ENCODE assay signal across 8 cellular contexts in genomic region chr6:33787336-33787953, GRCh38. TPM values are rescaled to one million over a fixed set of nuclear protein-coding genes. Genes with fewer than 3 reads are reported as not detected.
A peak's percentile ranks its signal among the peaks of the same experiment; 100 is the strongest.
DNase-seq lines count a peak whose midpoint lies in the region; ATAC-seq and TF ChIP-seq lines count a peak whose summit lies in the region.

No MANE protein-coding gene starts in this region.

- TF ChIP-seq CTCF in BJ (IDR thresholded peaks at IDR 0.05; ENCODE audit: insufficient read depth, low read depth, low read length) = no peak
- TF ChIP-seq CTCF in LNCaP clone FGC (IDR thresholded peaks at IDR 0.05; ENCODE audit: control insufficient read depth, extremely low read depth, insufficient read depth) = no peak

- H3K27me3 ChIP-seq in BJ (ENCODE audit: control insufficient read depth, insufficient read depth, low read length) = no peaks in the 10 kb centered on the region

- H3K4me1 Mint-ChIP-seq in naive thymus-derived CD8-positive, alpha-beta T cell = peaks cover 40 to 71% (median 57%) of the 10 kb centered on the region in 4 donors

- H3K9me3 Mint-ChIP-seq in naive thymus-derived CD8-positive, alpha-beta T cell = no peaks in the 10 kb centered on the region

- DNase-seq in BJ (ENCODE audit: low read depth) (no peak), LNCaP clone FGC (ENCODE audit: low read depth) (no peak), HT-29 (ENCODE audit: low spot score) (no peak)
- peak in 1 of 10 donors; percentile 10 for DNase-seq in naive thymus-derived CD8-positive, alpha-beta T cell
- no peak for DNase-seq in effector CD4-positive, alpha-beta T cell

- no peak for ATAC-seq in naive thymus-derived CD8-positive, alpha-beta T cell
- ATAC-seq in HG02852 (IDR thresholded peaks at IDR 0.05; ENCODE audit: unreplicated experiment) = no peak
- ATAC-seq in GM21825 (IDR thresholded peaks at IDR 0.05; ENCODE audit: unreplicated experiment) = no peak

- peaks cover 16% of the 10 kb centered on the region for H3K36me3 ChIP-seq in BJ (ENCODE audit: control insufficient read depth, insufficient read depth, low read length)

- peaks cover 0 to 2% (median 0%) of the 10 kb centered on the region in 5 donors for H3K27me3 Mint-ChIP-seq in naive thymus-derived CD8-positive, alpha-beta T cell

- peak overlapping the region; percentile 95 to 100 (median 98) for H3K27ac Mint-ChIP-seq in naive thymus-derived CD8-positive, alpha-beta T cell

- peak overlapping the region; percentile 91 to 99 (median 96) for H3K4me3 Mint-ChIP-seq in naive thymus-derived CD8-positive, alpha-beta T cell

- peaks cover 0 to 41% (median 5%) of the 10 kb centered on the region in 3 donors for H3K36me3 Mint-ChIP-seq in naive thymus-derived CD8-positive, alpha-beta T cell

- H3K27ac ChIP-seq in cingulate gyrus (ENCODE audit: low read depth, low read length) = peak overlapping the region; percentile 62

- H3K4me3 ChIP-seq in BJ (ENCODE audit: low read depth, low read length) = peak overlapping the region; percentile 58
- H3K4me3 ChIP-seq in LNCaP clone FGC (ENCODE audit: low read depth, low read length) = peak overlapping the region; percentile 67

- CTCF ChIA-PET in BJ (lab: Yijun Ruan, JAX) = interaction anchor here (0.5 to 5.6 kb wide), 10 partner anchors 8 to 783 kb away, joined by 3 to 36 read pairs (median 4); partner anchors contain the start of gene UQCC2

- POLR2A ChIA-PET in BJ (lab: Charles Lee) = interaction anchor here (0.5 kb wide), 1 partner anchor 44 kb away, joined by 3 read pairs; no protein-coding TSS in a partner anchor
- POLR2A ChIA-PET in naive thymus-derived CD8-positive, alpha-beta T cell (lab: Charles Lee) = interaction anchor here (1.2 to 2.2 kb wide), 9 partner anchors 8 to 1890 kb away, joined by 3 to 13 read pairs (median 6); partner anchors contain the start of genes EHMT2 and UQCC2

RNA-seq across cellular contexts. Expression of gene LEMD2, which starts 1.5 kb away (rescaled TPM):
- 59.8 and 62.2 TPM in 2 replicates for polyA plus RNA-seq in BJ (2011; rRNA removed)
- polyA minus RNA-seq in BJ (2011; rRNA and poly(A)+ RNA removed) = 38.0 and 43.2 TPM in 2 replicates
- total RNA-seq in naive thymus-derived CD8-positive, alpha-beta T cell = 100 to 1,000 TPM; 126 to 128 TPM
- polyA plus RNA-seq in naive thymus-derived CD8-positive, alpha-beta T cell = 10 to 100 TPM; 24.6 to 43.9 (median 26.0) TPM
- total RNA-seq in HT-29 (2014; rRNA removed; shearing (Covaris generic)) = 42.1 and 50.2 TPM in 2 replicates

RNA-seq across cellular contexts. Expression of gene MLN, which starts 16.4 kb away (rescaled TPM):
- not detected in 2 replicates for polyA plus RNA-seq in BJ (2011; rRNA removed)
- polyA minus RNA-seq in BJ (2011; rRNA and poly(A)+ RNA removed) = not detected in 2 replicates
- total RNA-seq in naive thymus-derived CD8-positive, alpha-beta T cell = not detected
- polyA plus RNA-seq in naive thymus-derived CD8-positive, alpha-beta T cell = not detected
- total RNA-seq in HT-29 (2014; rRNA removed; shearing (Covaris generic)) = not detected in 2 replicates

RNA-seq across cellular contexts. Expression of gene IP6K3, which starts 40.7 kb away (rescaled TPM):
- 0.58 and 0.75 TPM in 2 replicates for polyA plus RNA-seq in BJ (2011; rRNA removed)
- polyA minus RNA-seq in BJ (2011; rRNA and poly(A)+ RNA removed) = 1.0 and 1.9 TPM in 2 replicates
- not detected for total RNA-seq in naive thymus-derived CD8-positive, alpha-beta T cell
- not detected for polyA plus RNA-seq in naive thymus-derived CD8-positive, alpha-beta T cell
- total RNA-seq in HT-29 (2014; rRNA removed; shearing (Covaris generic)) = not detected in 2 replicates
